ENCODE assay signal across 34 cellular contexts in genomic region chr2:119662297-119662696, GRCh38.
"Had no signal": no experiment of that assay in that cellular context is flagged by ENCODE, and none has a peak within 500 bp of the region (broad histone marks: within the 10 kb centered on the region; RNA-seq: fewer than 3 reads in every experiment).

No MANE protein-coding gene starts in this region.

- H3K36me3 ChIP-seq: MG63 had no signal

- H3K27me3 ChIP-seq: MG63 had no signal

- H3K9me3 ChIP-seq: MG63 had no signal

- H3K4me3 ChIP-seq: MG63 had no signal

- DNase-seq: Karpas-422, Kasumi-1, MG63, MM.1S, MV-4-11, NCI-H1048, NCI-H1092, NCI-H1092 treated with DMSO at 0.1 percent for 48 hours, NCI-H1105, NCI-H1105 treated with DMSO at 0.1 percent for 48 hours, NCI-H1417, NCI-H1417 treated with DMSO at 0.1 percent for 48 hours, NCI-H1436, NCI-H1436 treated with DMSO at 0.1 percent for 48 hours, NCI-H146, NCI-H1694, NCI-H1694 treated with DMSO at 0.1 percent for 48 hours, NCI-H187, NCI-H187 treated with DMSO at 0.1 percent for 48 hours, NCI-H1930, NCI-H2029, NCI-H2029 treated with DMSO at 0.1 percent for 48 hours, NCI-H2081, NCI-H2081 treated with DMSO at 0.1 percent for 48 hours, NCI-H2107, NCI-H2171, NCI-H2171 treated with DMSO at 0.1 percent for 48 hours, NCI-H2227 treated with DMSO at 0.1 percent for 48 hours, NCI-H226, NCI-H345, NCI-H446, NCI-H446 treated with DMSO at 0.1 percent for 48 hours, NCI-H510A, NCI-H510A treated with DMSO at 0.1 percent for 48 hours had no signal
